Comparison of ENCODE assay signal across 14 cellular contexts in the genomic region with DNA sequence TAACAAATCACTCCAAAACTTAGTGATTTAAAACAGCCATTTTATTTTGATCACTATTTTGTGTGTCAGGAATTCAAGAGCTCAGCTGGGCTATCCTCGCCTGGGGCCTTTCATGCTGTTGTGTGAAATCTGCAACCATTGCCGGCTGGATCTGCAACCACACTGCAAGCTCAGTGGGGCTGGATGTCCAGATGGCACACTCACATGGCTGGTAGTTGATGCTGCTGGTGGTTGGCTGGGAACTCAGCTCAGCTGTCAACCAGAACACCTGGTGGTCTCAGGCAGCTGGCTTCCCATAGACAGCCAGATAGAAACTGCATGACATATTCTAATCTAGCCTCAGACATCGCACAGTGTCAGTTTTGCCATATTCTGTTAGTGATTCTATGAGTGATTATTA. TPM values are rescaled to one million over a fixed set of nuclear protein-coding genes. Genes with fewer than 3 reads are reported as not detected.
DNase-seq lines count a peak whose midpoint lies in the region; ATAC-seq and TF ChIP-seq lines count a peak whose summit lies in the region.
"Had no signal": no experiment of that assay in that cellular context is flagged by ENCODE, and none has a peak within 500 bp of the region (broad histone marks: within the 10 kb centered on the region; RNA-seq: fewer than 3 reads in every experiment).

No MANE protein-coding gene starts in this region.

- no peak for TF ChIP-seq EP300 in esophagus muscularis mucosa (IDR thresholded peaks at IDR 0.05)

- H3K4me1 ChIP-seq in esophagus muscularis mucosa: no peaks in the 10 kb centered on the region

- 96% methylated on average over 3 of the region's 3 CpGs for WGBS in esophagus muscularis mucosa

- no peaks in the 10 kb centered on the region for H3K9me3 ChIP-seq in esophagus muscularis mucosa

- TF ChIP-seq CTCF in GM10266 (IDR thresholded peaks at IDR 0.05; ENCODE audit: control insufficient read depth, insufficient read depth, low read depth, missing control alignments) (no peak), esophagus muscularis mucosa (IDR thresholded peaks at IDR 0.05) (no peak)

- intact Hi-C loops in esophagus muscularis mucosa (cut with DNase I): no loop called here

- H3K27ac ChIP-seq in esophagus muscularis mucosa (replicated peaks in 1 of 4): no peak overlapping the region

- DNase-seq in Ammon's horn (ENCODE audit: low spot score) (peak; percentile 28), NCI-H524 (lab: John Stamatoyannopoulos, UW) (peak; percentile 86 to 96), NOMO-1 (lab: John Stamatoyannopoulos, UW; ENCODE audit: unreplicated experiment in 2 of 2) (no peak), GM10266 (ENCODE audit: extremely low spot score) (no peak), NCI-H345 treated with DMSO at 0.1 percent for 48 hours (lab: John Stamatoyannopoulos, UW; ENCODE audit: unreplicated experiment) (no peak), esophagus muscularis mucosa (ENCODE audit: extremely low spot score) (no peak)
- DNase-seq: activated naive CD4-positive, alpha-beta T cell; kidney; NCI-H1417; occipital lobe; stimulated activated CD4-positive, alpha-beta T cell treated with anti-CD3 and anti-CD28 coated beads, Interleukin-2, amount 100 ng/mL, for 24 hours had no signal

- TF ChIP-seq POLR2A in esophagus muscularis mucosa (IDR thresholded peaks at IDR 0.05; ENCODE audit: low read depth): no peak

- no peaks in the 10 kb centered on the region for H3K27me3 ChIP-seq in esophagus muscularis mucosa

- H3K36me3 ChIP-seq in esophagus muscularis mucosa: peaks cover 0 to 26% (median 18%) of the 10 kb centered on the region in 4 donors

- no peak overlapping the region for H3K4me3 ChIP-seq in esophagus muscularis mucosa

- peak; percentile 57 for ATAC-seq in GM19455 (IDR thresholded peaks at IDR 0.05; ENCODE audit: unreplicated experiment)
- ATAC-seq in HG03064 (IDR thresholded peaks at IDR 0.05; ENCODE audit: low read depth, unreplicated experiment): peak; percentile 69
- ATAC-seq: activated CD4-positive, CD25-positive, alpha-beta regulatory T cell treated with anti-CD3 and anti-CD28 coated beads, Interleukin-2, amount 50 U/mL, for 24 hours had no signal

RNA-seq across cellular contexts. Expression of a gene that starts 30.6 kb away (rescaled TPM):
- 1 to 10 TPM in 2 of 4 donors, under 1 TPM in 2; 0.40 to 2.7 (median 0.85) TPM for total RNA-seq in esophagus muscularis mucosa

Comparison
In these comparisons a context has a peak if more than half of its experiments do, and no peak if none do; other contexts are left out.
1. DNase-seq: peak in Ammon's horn (single experiment) and NCI-H524 (2 of 2); none in NOMO-1 (0 of 2), GM10266 (single experiment), NCI-H345 treated with DMSO at 0.1 percent for 48 hours (single experiment) and esophagus muscularis mucosa (single experiment).